ENCODE assay signal across 14 cellular contexts in genomic region chrX:39985551-39985950, GRCh38.
DNase-seq lines count a peak whose midpoint lies in the region; ATAC-seq, FAIRE-seq and TF ChIP-seq lines count a peak whose summit lies in the region.
"Had no signal": no experiment of that assay in that cellular context is flagged by ENCODE, and none has a peak within 500 bp of the region (broad histone marks: within the 10 kb centered on the region; RNA-seq: fewer than 3 reads in every experiment).

No MANE protein-coding gene starts in this region.

- H3K36me3 ChIP-seq in K562 (ENCODE audit: control insufficient read depth, insufficient read depth, low read length) = no peaks in the 10 kb centered on the region
- H3K36me3 ChIP-seq: BLaER1 had no signal

- no peaks in the 10 kb centered on the region for H3K9me3 Mint-ChIP-seq in activated naive CD8-positive, alpha-beta T cell treated with anti-CD3 and anti-CD28 coated beads, Interleukin-2, amount 50 U/mL, for 24 hours
- H3K9me3 Mint-ChIP-seq in activated naive CD8-positive, alpha-beta T cell treated with anti-CD3 and anti-CD28 coated beads for 36 hours = no peaks in the 10 kb centered on the region

- H3K4me3 ChIP-seq in K562 = no peak overlapping the region
- H3K4me3 ChIP-seq: BLaER1 had no signal

- no peak for TF ChIP-seq RAD21 in K562 (CRISPR knock-in tag; conservative IDR thresholded peaks at IDR 0.05 in 1 of 2, IDR thresholded peaks at IDR 0.05 in 1 of 2)

- in situ Hi-C loops in K562 (cut with MboI) = no loop called here

- H3K4me3 Mint-ChIP-seq in activated naive CD8-positive, alpha-beta T cell treated with anti-CD3 and anti-CD28 coated beads, Interleukin-2, amount 50 U/mL, for 24 hours = no peak overlapping the region
- H3K4me3 Mint-ChIP-seq in activated naive CD8-positive, alpha-beta T cell treated with anti-CD3 and anti-CD28 coated beads for 36 hours = no peak overlapping the region

- intact Hi-C loops in K562 (cut with micrococcal nuclease) = no loop called here
- intact Hi-C loops in posterior vena cava (cut with DNase I) = no loop called here

- no peaks in the 10 kb centered on the region for H3K9me1 ChIP-seq in K562 (ENCODE audit: control insufficient read depth, insufficient read depth, low read length)

- no peaks in the 10 kb centered on the region for H3K27me3 Mint-ChIP-seq in activated naive CD8-positive, alpha-beta T cell treated with anti-CD3 and anti-CD28 coated beads, Interleukin-2, amount 50 U/mL, for 24 hours
- H3K27me3 Mint-ChIP-seq in activated naive CD8-positive, alpha-beta T cell treated with anti-CD3 and anti-CD28 coated beads for 36 hours = no peaks in the 10 kb centered on the region

- WGBS in K562 (ENCODE audit: insufficient coverage, low coverage, missing lambda C conversion rate) = 38% methylated on average over 3 of the region's 4 CpGs

- DNase-seq in activated naive CD8-positive, alpha-beta T cell treated with anti-CD3 and anti-CD28 coated beads, Interleukin-2, amount 50 U/mL, for 24 hours = no peak
- no peak for DNase-seq in activated naive CD8-positive, alpha-beta T cell treated with anti-CD3 and anti-CD28 coated beads for 36 hours
- DNase-seq in K562 (ENCODE audit: extremely low read depth in 1 of 4, low spot score in 3 of 4) = no peak
- no peak for DNase-seq in left lobe of liver (ENCODE audit: low spot score)
- peak; percentile 50 for DNase-seq in posterior vena cava (ENCODE audit: low spot score)
- no peak for DNase-seq in DMS79 treated with DMSO at 0.1 percent for 48 hours (lab: John Stamatoyannopoulos, UW)
- DNase-seq in D341Med (ENCODE audit: low spot score) = no peak
- DNase-seq in middle frontal gyrus (ENCODE audit: extremely low spot score, low spot score) = no peak
- DNase-seq: 8988T, KBM-7, NCI-H146, NCI-H345 had no signal

- no TSS peak for BruUV-seq in K562 (replicated peaks; lab: Mats Ljungman, UMichigan)

- H2AFZ ChIP-seq in K562 (ENCODE audit: low read depth, low read length) = peak overlapping the region; percentile 51; the same call in 1 of the 2 replicates

- TF ChIP-seq POLR2A in K562 (conservative IDR thresholded peaks at IDR 0.05) = no peak

- FAIRE-seq in K562 (lab: Jason Lieb, UNC) = no peak

- H3K27me3 ChIP-seq in K562 (ENCODE audit: control insufficient read depth in 2 of 2, insufficient read depth in 2 of 2, low read length in 2 of 2) = no peaks in the 10 kb centered on the region; a peak in 1 of 5 replicates
- H3K27me3 ChIP-seq: BLaER1 had no signal

- H3K27ac ChIP-seq in K562 (ENCODE audit: extremely low read depth, low read depth, low read length) = no peak overlapping the region
- H3K27ac ChIP-seq: BLaER1, HL-60 had no signal

- H3K4me2 ChIP-seq in K562 (ENCODE audit: insufficient read depth, low read length) = no peak overlapping the region
- H3K4me2 ChIP-seq: BLaER1 had no signal

- peaks cover 3 to 5% of the 10 kb centered on the region in 2 experiments; a peak in 2 of 5 replicates for H3K4me1 ChIP-seq in K562 (replicated peaks in 1 of 2; ENCODE audit: control insufficient read depth in 2 of 2, insufficient read depth in 2 of 2, low read length in 2 of 2)

- H3K79me2 ChIP-seq in K562 (ENCODE audit: control insufficient read depth, insufficient read depth, low read length) = no peaks in the 10 kb centered on the region

- H3K9ac ChIP-seq in K562 (ENCODE audit: insufficient read depth in 1 of 2, low read depth in 2 of 2, low read length in 2 of 2) = no peak overlapping the region
- H3K9ac ChIP-seq: BLaER1 had no signal

- H3K4me1 Mint-ChIP-seq in activated naive CD8-positive, alpha-beta T cell treated with anti-CD3 and anti-CD28 coated beads, Interleukin-2, amount 50 U/mL, for 24 hours = peaks cover 8% of the 10 kb centered on the region
- H3K4me1 Mint-ChIP-seq in activated naive CD8-positive, alpha-beta T cell treated with anti-CD3 and anti-CD28 coated beads for 36 hours = no peaks in the 10 kb centered on the region

- no peaks in the 10 kb centered on the region for H3K9me3 ChIP-seq in K562 (replicated peaks; ENCODE audit: control insufficient read depth, insufficient read depth, low read depth, low read length)
- H3K9me3 ChIP-seq: BLaER1 had no signal

- POLR2A ChIA-PET in K562 (lab: Yijun Ruan, JAX) = no interaction called here

- ATAC-seq in activated naive CD8-positive, alpha-beta T cell treated with anti-CD3 and anti-CD28 coated beads, Interleukin-2, amount 50 U/mL, for 24 hours = no peak
- ATAC-seq in K562 (peak; percentile 56), left lobe of liver (peak; percentile 21)

- peak overlapping the region; percentile 47 for H3K27ac Mint-ChIP-seq in activated naive CD8-positive, alpha-beta T cell treated with anti-CD3 and anti-CD28 coated beads, Interleukin-2, amount 50 U/mL, for 24 hours
- H3K27ac Mint-ChIP-seq in activated naive CD8-positive, alpha-beta T cell treated with anti-CD3 and anti-CD28 coated beads for 36 hours = no peak overlapping the region

- no peaks in the 10 kb centered on the region for H3K36me3 Mint-ChIP-seq in activated naive CD8-positive, alpha-beta T cell treated with anti-CD3 and anti-CD28 coated beads, Interleukin-2, amount 50 U/mL, for 24 hours (ENCODE audit: low read depth)
- no peaks in the 10 kb centered on the region for H3K36me3 Mint-ChIP-seq in activated naive CD8-positive, alpha-beta T cell treated with anti-CD3 and anti-CD28 coated beads for 36 hours

- no peak for TF ChIP-seq EP300 in K562 (IDR thresholded peaks at IDR 0.05; ENCODE audit: low read length)

- TF ChIP-seq CTCF in K562 (IDR thresholded peaks at IDR 0.05 in 2 of 3, conservative IDR thresholded peaks at IDR 0.05 in 1 of 3; ENCODE audit: insufficient read depth in 2 of 3, low read depth in 1 of 3, low read length in 3 of 3) = no peak

- CTCF ChIA-PET in K562 (lab: Yijun Ruan, JAX; ENCODE audit: low intra/inter-chr PET ratio) = no interaction called here

- no peaks in the 10 kb centered on the region for H4K20me1 ChIP-seq in K562 (replicated peaks; ENCODE audit: control insufficient read depth, insufficient read depth, low read length)
- H4K20me1 ChIP-seq: BLaER1 had no signal

TF ChIP-seq in K562, 482 proteins besides CTCF, POLR2A, EP300 and RAD21 (continues in another document):
- TF ChIP-seq ZNF639 (CRISPR knock-in tag; conservative IDR thresholded peaks at IDR 0.05 in 1 of 2, IDR thresholded peaks at IDR 0.05 in 1 of 2) (no peak), MAFK (IDR thresholded peaks at IDR 0.05; ENCODE audit: low read length) (no peak), ZFPM2 (CRISPR knock-in tag; IDR thresholded peaks at IDR 0.05) (no peak), RNF219 (CRISPR knock-in tag; IDR thresholded peaks at IDR 0.05) (no peak), ZBTB11 (CRISPR knock-in tag; IDR thresholded peaks at IDR 0.05) (no peak), MED1 (CRISPR knock-in tag; IDR thresholded peaks at IDR 0.05; ENCODE audit: borderline replicate concordance) (no peak)
